10 cellular contexts compared by ENCODE assay signal in genomic region chr12:123253606-123254459, GRCh38. TPM values are rescaled to one million over a fixed set of nuclear protein-coding genes. Genes with fewer than 3 reads are reported as not detected.
DNase-seq lines count a peak whose midpoint lies in the region; ATAC-seq and TF ChIP-seq lines count a peak whose summit lies in the region.
"Had no signal": no experiment of that assay in that cellular context is flagged by ENCODE, and none has a peak within 500 bp of the region (broad histone marks: within the 10 kb centered on the region; RNA-seq: fewer than 3 reads in every experiment).

No MANE protein-coding gene starts in this region.

- no peak overlapping the region; the same call in 2 of the 3 replicates for H3K4me3 Mint-ChIP-seq in GM23338
- no peak overlapping the region for H3K4me3 Mint-ChIP-seq in activated naive CD8-positive, alpha-beta T cell treated with anti-CD3 and anti-CD28 coated beads for 36 hours
- H3K4me3 Mint-ChIP-seq: endodermal cell had no signal

- H3K27me3 ChIP-seq in GM23338 (ENCODE audit: insufficient read depth) = no peaks in the 10 kb centered on the region
- H3K27me3 ChIP-seq in skeletal muscle satellite cell (ENCODE audit: control insufficient read depth, insufficient read depth, low read length) = no peaks in the 10 kb centered on the region
- H3K27me3 ChIP-seq in thyroid gland = no peaks in the 10 kb centered on the region

- peaks cover 17% of the 10 kb centered on the region for H3K9me3 Mint-ChIP-seq in GM23338
- H3K9me3 Mint-ChIP-seq in activated naive CD8-positive, alpha-beta T cell treated with anti-CD3 and anti-CD28 coated beads for 36 hours = no peaks in the 10 kb centered on the region

- peaks cover 4% of the 10 kb centered on the region; the same call in 1 of the 2 replicates for H3K4me1 ChIP-seq in GM23338 (ENCODE audit: insufficient read depth)
- peaks cover 16% of the 10 kb centered on the region for H3K4me1 ChIP-seq in skeletal muscle satellite cell (ENCODE audit: control insufficient read depth, insufficient read depth, low read length)
- peaks cover 5 to 8% of the 10 kb centered on the region in 2 donors for H3K4me1 ChIP-seq in thyroid gland

- H3K4me1 Mint-ChIP-seq in GM23338 = peaks cover 17% of the 10 kb centered on the region
- peaks cover 44% of the 10 kb centered on the region for H3K4me1 Mint-ChIP-seq in activated naive CD8-positive, alpha-beta T cell treated with anti-CD3 and anti-CD28 coated beads for 36 hours

- ATAC-seq in GM23338 = no peak
- peak; percentile 66 to 83 for ATAC-seq in left cardiac atrium
- no peak for ATAC-seq in left colon

- H3K36me3 Mint-ChIP-seq in GM23338 (ENCODE audit: low read depth) = peaks cover 80% of the 10 kb centered on the region
- H3K36me3 Mint-ChIP-seq in activated naive CD8-positive, alpha-beta T cell treated with anti-CD3 and anti-CD28 coated beads for 36 hours = peaks cover 39% of the 10 kb centered on the region

- H2AFZ ChIP-seq in GM23338 = no peak overlapping the region

- H3K4me3 ChIP-seq in GM23338 = no peak overlapping the region
- H3K4me3 ChIP-seq in skeletal muscle satellite cell (ENCODE audit: low read length) = no peak overlapping the region
- no peak overlapping the region for H3K4me3 ChIP-seq in thyroid gland (replicated peaks in 1 of 3)

- no peak overlapping the region for H3K9ac ChIP-seq in skeletal muscle satellite cell (ENCODE audit: low read depth, low read length)

- TF ChIP-seq CTCF in GM23338 (conservative IDR thresholded peaks at IDR 0.05; ENCODE audit: low read depth in 2 of 2) (no peak), thyroid gland (IDR thresholded peaks at IDR 0.05) (no peak)

- H3F3A ChIP-seq in GM23338 (replicated peaks; ENCODE audit: low read depth) = peaks cover 26% of the 10 kb centered on the region; the same call in 1 of the 2 replicates

- H3K27ac ChIP-seq in GM23338 (ENCODE audit: low read depth) (peak overlapping the region; percentile 50; the same call in 1 of the 2 replicates), thyroid gland (no peak overlapping the region)

- peaks cover 23% of the 10 kb centered on the region for H4K20me1 ChIP-seq in GM23338 (replicated peaks; ENCODE audit: insufficient read depth)

- intact Hi-C loops in left cardiac atrium (cut with DNase I) (no loop called here), thyroid gland (cut with DNase I) (no loop called here), left colon (cut with DNase I, micrococcal nuclease) (no loop called here)

- 82 to 88% methylated on average over 19 to 20 of the region's 24 CpGs for WGBS in thyroid gland, 2 donors

- no peak overlapping the region for H3K27ac Mint-ChIP-seq in GM23338
- H3K27ac Mint-ChIP-seq in activated naive CD8-positive, alpha-beta T cell treated with anti-CD3 and anti-CD28 coated beads for 36 hours = peak overlapping the region; percentile 82
- H3K27ac Mint-ChIP-seq: endodermal cell had no signal

- H3K4me2 ChIP-seq in GM23338 (no peak overlapping the region), skeletal muscle satellite cell (ENCODE audit: low read length) (peak overlapping the region; percentile 17)

- H3K9me3 ChIP-seq in skeletal muscle satellite cell (replicated peaks; ENCODE audit: low read length) = no peaks in the 10 kb centered on the region
- no peaks in the 10 kb centered on the region for H3K9me3 ChIP-seq in thyroid gland

- TF ChIP-seq POLR2A in thyroid gland (IDR thresholded peaks at IDR 0.05) = no peak

- no peaks in the 10 kb centered on the region for H3K9me2 ChIP-seq in GM23338 (ENCODE audit: insufficient read depth)

- H3K27me3 Mint-ChIP-seq in GM23338 (ENCODE audit: insufficient read depth, low read depth, poor library complexity) = no peaks in the 10 kb centered on the region
- no peaks in the 10 kb centered on the region for H3K27me3 Mint-ChIP-seq in activated naive CD8-positive, alpha-beta T cell treated with anti-CD3 and anti-CD28 coated beads for 36 hours

- peaks cover 15% of the 10 kb centered on the region; the same call in 1 of the 2 replicates for H3K36me3 ChIP-seq in GM23338 (ENCODE audit: insufficient read depth)
- peaks cover 54% of the 10 kb centered on the region for H3K36me3 ChIP-seq in skeletal muscle satellite cell (ENCODE audit: insufficient read depth, low read length)
- peaks cover 31 to 38% of the 10 kb centered on the region in 2 donors for H3K36me3 ChIP-seq in thyroid gland

- H3K79me2 ChIP-seq in GM23338 (replicated peaks; ENCODE audit: insufficient read depth) = peaks cover 34% of the 10 kb centered on the region

- no peak for DNase-seq in GM23338 (ENCODE audit: low spot score)
- DNase-seq in activated naive CD8-positive, alpha-beta T cell treated with anti-CD3 and anti-CD28 coated beads for 36 hours = no peak
- DNase-seq in left cardiac atrium = peak; percentile 58
- DNase-seq in thyroid gland = no peak
- no peak for DNase-seq in left colon
- no peak for DNase-seq in stimulated activated CD4-positive, alpha-beta T cell treated with anti-CD3 and anti-CD28 coated beads, Interleukin-1b, Interleukin-23, amount 100 ng/mL, for 48 hours
- no peak for DNase-seq in NK-92 (lab: John Stamatoyannopoulos, UW; ENCODE audit: unreplicated experiment)
- DNase-seq: endodermal cell, NCI-H1436 had no signal

TF ChIP-seq in GM23338, 12 proteins besides CTCF, POLR2A, EP300 and RAD21 (continues in another document):
- no peak for TF ChIP-seq NANOG (IDR thresholded peaks at IDR 0.05; ENCODE audit: borderline replicate concordance)
- no peak for TF ChIP-seq ZNF114 (CRISPR knock-in tag; IDR thresholded peaks at IDR 0.05)
- TF ChIP-seq ZNF331 (CRISPR knock-in tag; IDR thresholded peaks at IDR 0.05; ENCODE audit: low read depth) = no peak
- no peak for TF ChIP-seq STAT1 (IDR thresholded peaks at IDR 0.05; ENCODE audit: unreplicated experiment)
- TF ChIP-seq, protein P1, sequence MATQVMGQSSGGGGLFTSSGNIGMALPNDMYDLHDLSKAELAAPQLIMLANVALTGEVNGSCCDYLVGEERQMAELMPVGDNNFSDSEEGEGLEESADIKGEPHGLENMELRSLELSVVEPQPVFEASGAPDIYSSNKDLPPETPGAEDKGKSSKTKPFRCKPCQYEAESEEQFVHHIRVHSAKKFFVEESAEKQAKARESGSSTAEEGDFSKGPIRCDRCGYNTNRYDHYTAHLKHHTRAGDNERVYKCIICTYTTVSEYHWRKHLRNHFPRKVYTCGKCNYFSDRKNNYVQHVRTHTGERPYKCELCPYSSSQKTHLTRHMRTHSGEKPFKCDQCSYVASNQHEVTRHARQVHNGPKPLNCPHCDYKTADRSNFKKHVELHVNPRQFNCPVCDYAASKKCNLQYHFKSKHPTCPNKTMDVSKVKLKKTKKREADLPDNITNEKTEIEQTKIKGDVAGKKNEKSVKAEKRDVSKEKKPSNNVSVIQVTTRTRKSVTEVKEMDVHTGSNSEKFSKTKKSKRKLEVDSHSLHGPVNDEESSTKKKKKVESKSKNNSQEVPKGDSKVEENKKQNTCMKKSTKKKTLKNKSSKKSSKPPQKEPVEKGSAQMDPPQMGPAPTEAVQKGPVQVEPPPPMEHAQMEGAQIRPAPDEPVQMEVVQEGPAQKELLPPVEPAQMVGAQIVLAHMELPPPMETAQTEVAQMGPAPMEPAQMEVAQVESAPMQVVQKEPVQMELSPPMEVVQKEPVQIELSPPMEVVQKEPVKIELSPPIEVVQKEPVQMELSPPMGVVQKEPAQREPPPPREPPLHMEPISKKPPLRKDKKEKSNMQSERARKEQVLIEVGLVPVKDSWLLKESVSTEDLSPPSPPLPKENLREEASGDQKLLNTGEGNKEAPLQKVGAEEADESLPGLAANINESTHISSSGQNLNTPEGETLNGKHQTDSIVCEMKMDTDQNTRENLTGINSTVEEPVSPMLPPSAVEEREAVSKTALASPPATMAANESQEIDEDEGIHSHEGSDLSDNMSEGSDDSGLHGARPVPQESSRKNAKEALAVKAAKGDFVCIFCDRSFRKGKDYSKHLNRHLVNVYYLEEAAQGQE (IDR thresholded peaks at IDR 0.05; ENCODE audit: unreplicated experiment) = no peak
- TF ChIP-seq EZH2 (IDR thresholded peaks at IDR 0.05; ENCODE audit: low read depth, unreplicated experiment) = no peak
- TF ChIP-seq, protein P2, sequence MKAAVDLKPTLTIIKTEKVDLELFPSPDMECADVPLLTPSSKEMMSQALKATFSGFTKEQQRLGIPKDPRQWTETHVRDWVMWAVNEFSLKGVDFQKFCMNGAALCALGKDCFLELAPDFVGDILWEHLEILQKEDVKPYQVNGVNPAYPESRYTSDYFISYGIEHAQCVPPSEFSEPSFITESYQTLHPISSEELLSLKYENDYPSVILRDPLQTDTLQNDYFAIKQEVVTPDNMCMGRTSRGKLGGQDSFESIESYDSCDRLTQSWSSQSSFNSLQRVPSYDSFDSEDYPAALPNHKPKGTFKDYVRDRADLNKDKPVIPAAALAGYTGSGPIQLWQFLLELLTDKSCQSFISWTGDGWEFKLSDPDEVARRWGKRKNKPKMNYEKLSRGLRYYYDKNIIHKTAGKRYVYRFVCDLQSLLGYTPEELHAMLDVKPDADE (IDR thresholded peaks at IDR 0.05) = no peak

RNA-seq across cellular contexts. Expression of gene CDK2AP1, which starts 17.8 kb away (rescaled TPM):
- 240 and 244 TPM in 2 replicates for total RNA-seq in GM23338 (2014; rRNA removed; shearing (Covaris generic))
- polyA plus RNA-seq in GM23338 (2016; fragmentation: Nextera tagmentation; extraction: Ambion mirVana) = 207 and 232 TPM in 2 replicates
- 100 to 1,000 TPM; 121 to 128 TPM for total RNA-seq in activated naive CD8-positive, alpha-beta T cell treated with anti-CD3 and anti-CD28 coated beads for 36 hours
- total RNA-seq in left cardiac atrium = 10 to 100 TPM; 96.6 to 97.7 TPM
- total RNA-seq in skeletal muscle satellite cell (2012; rRNA removed) = 145 and 216 TPM in 2 replicates
- total RNA-seq in thyroid gland = 10 to 100 TPM; 53.0 to 94.5 (median 68.5) TPM
- 10 to 100 TPM; 60.5 to 61.3 TPM for total RNA-seq in left colon

RNA-seq across cellular contexts. Expression of gene MTRFR, which starts 20.6 kb away (rescaled TPM):
- total RNA-seq in GM23338 (2014; rRNA removed; shearing (Covaris generic)) = 13.3 and 14.8 TPM in 2 replicates
- polyA plus RNA-seq in GM23338 (2016; fragmentation: Nextera tagmentation; extraction: Ambion mirVana) = 33.2 and 38.4 TPM in 2 replicates
- total RNA-seq in activated naive CD8-positive, alpha-beta T cell treated with anti-CD3 and anti-CD28 coated beads for 36 hours = 10 to 100 TPM; 23.5 to 27.2 TPM
- total RNA-seq in left cardiac atrium (10 to 100 TPM in 1 of 2 donors, 1 to 10 TPM in 1; 8.1 to 10.9 TPM), thyroid gland (10 to 100 TPM; 14.4 to 17.9 (median 16.2) TPM), left colon (1 to 10 TPM; 9.2 to 9.6 TPM)
- 4.6 and 8.6 TPM in 2 replicates for total RNA-seq in skeletal muscle satellite cell (2012; rRNA removed)

RNA-seq across cellular contexts. Expression of gene MPHOSPH9, which starts 20.9 kb away (rescaled TPM):
- total RNA-seq in GM23338 (2014; rRNA removed; shearing (Covaris generic)) = 43.2 and 77.9 TPM in 2 replicates
- 26.2 and 30.5 TPM in 2 replicates for polyA plus RNA-seq in GM23338 (2016; fragmentation: Nextera tagmentation; extraction: Ambion mirVana)
- 10 to 100 TPM; 81.8 to 84.0 TPM for total RNA-seq in activated naive CD8-positive, alpha-beta T cell treated with anti-CD3 and anti-CD28 coated beads for 36 hours
- total RNA-seq in left cardiac atrium (10 to 100 TPM; 23.4 to 27.9 TPM), thyroid gland (10 to 100 TPM; 21.6 to 53.6 (median 39.1) TPM), left colon (10 to 100 TPM; 12.3 to 19.8 TPM)
- total RNA-seq in skeletal muscle satellite cell (2012; rRNA removed) = 27.9 and 28.8 TPM in 2 replicates

Comparison
In these comparisons a context has a peak if more than half of its experiments do, and no peak if none do; other contexts are left out.
1. ATAC-seq: peak in left cardiac atrium (2 of 2); none in GM23338 (single experiment) and left colon (single experiment).